8 cellular contexts compared by ENCODE assay signal in the genomic region with DNA sequence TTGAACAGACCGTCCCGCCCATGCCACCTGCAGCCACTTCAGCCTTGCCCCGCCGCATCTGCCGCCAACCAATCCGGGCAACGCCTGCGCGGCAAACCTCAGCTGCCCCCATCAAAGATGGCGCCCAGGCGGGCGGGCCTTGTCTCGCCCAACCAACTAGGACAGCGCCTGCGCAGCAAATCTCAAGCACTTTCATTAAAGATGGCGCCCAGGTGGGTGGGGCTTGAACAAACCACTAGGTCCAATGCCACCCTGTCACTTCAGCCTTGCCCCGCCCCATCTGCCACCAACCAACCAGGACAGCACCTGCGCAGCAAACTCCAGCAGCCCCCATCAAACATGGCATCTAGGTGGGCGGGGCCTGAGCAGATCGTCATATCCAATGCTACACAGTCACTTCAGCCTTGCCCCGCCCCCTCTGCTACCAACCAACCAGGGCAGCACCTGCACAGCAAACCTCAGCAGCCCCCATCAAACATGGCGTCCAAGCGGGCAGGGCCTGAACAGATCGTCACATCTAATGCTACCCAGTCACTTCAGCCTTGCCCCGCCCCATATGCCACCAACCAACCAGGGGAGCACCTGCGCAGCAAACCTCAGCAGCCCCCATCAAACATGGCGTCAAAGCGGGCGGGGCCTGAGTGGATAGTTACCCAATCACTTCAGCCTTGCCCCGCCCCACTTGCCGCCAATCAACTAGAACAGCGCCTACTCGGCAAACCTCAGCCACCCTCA. TPM values are rescaled to one million over a fixed set of nuclear protein-coding genes. Genes with fewer than 3 reads are reported as not detected.
DNase-seq lines count a peak whose midpoint lies in the region; ATAC-seq and TF ChIP-seq lines count a peak whose summit lies in the region.

No MANE protein-coding gene starts in this region.

- H4K20me1 ChIP-seq in smooth muscle cell (ENCODE audit: low read depth) = no peaks in the 10 kb centered on the region

- no peaks in the 10 kb centered on the region for H3F3A ChIP-seq in smooth muscle cell (ENCODE audit: low read depth)

- H3K4me2 ChIP-seq in smooth muscle cell = no peak overlapping the region

- H2AFZ ChIP-seq in smooth muscle cell (ENCODE audit: low read depth) = no peak overlapping the region

- H3K9me3 ChIP-seq in smooth muscle cell (replicated peaks; ENCODE audit: low read depth) = no peaks in the 10 kb centered on the region

- H3K79me2 ChIP-seq in smooth muscle cell (ENCODE audit: low read depth) = no peaks in the 10 kb centered on the region

- 89% methylated on average over 33 of the region's 33 CpGs for WGBS in smooth muscle cell (ENCODE audit: low lambda C conversion rate)

- TF ChIP-seq CTCF in smooth muscle cell (IDR thresholded peaks at IDR 0.05; ENCODE audit: borderline replicate concordance, insufficient read depth, poor library complexity, severe bottlenecking) (no peak), mesothelial cell of epicardium (IDR thresholded peaks at IDR 0.05; ENCODE audit: unreplicated experiment) (no peak)

- no peaks in the 10 kb centered on the region for H3K4me1 Mint-ChIP-seq in activated CD8-positive, alpha-beta T cell treated with anti-CD3 and anti-CD28 coated beads, Interleukin-2, amount 10 ng/mL, durations not matched to agents 7 days and 5 days (ENCODE audit: low read depth)
- no peaks in the 10 kb centered on the region for H3K4me1 Mint-ChIP-seq in mesothelial cell of epicardium

- no peak overlapping the region for H3K27ac ChIP-seq in smooth muscle cell (ENCODE audit: low read depth)

- H3K36me3 Mint-ChIP-seq in activated CD8-positive, alpha-beta T cell treated with anti-CD3 and anti-CD28 coated beads, Interleukin-2, amount 10 ng/mL, durations not matched to agents 7 days and 5 days (ENCODE audit: low read depth) = peaks cover 19% of the 10 kb centered on the region
- H3K36me3 Mint-ChIP-seq in mesothelial cell of epicardium = peaks cover 9% of the 10 kb centered on the region

- H3K4me1 ChIP-seq in smooth muscle cell (ENCODE audit: low read depth) = no peaks in the 10 kb centered on the region

- H3K4me3 Mint-ChIP-seq in activated CD8-positive, alpha-beta T cell treated with anti-CD3 and anti-CD28 coated beads, Interleukin-2, amount 10 ng/mL, durations not matched to agents 7 days and 5 days = peak overlapping the region; percentile 23
- no peak overlapping the region for H3K4me3 Mint-ChIP-seq in mesothelial cell of epicardium

- CTCF ChIA-PET in activated CD8-positive, alpha-beta T cell treated with anti-CD3 and anti-CD28 coated beads, Interleukin-2, amount 10 ng/mL, durations not matched to agents 7 days and 5 days (lab: Charles Lee) = no interaction called here

- H3K27ac Mint-ChIP-seq in activated CD8-positive, alpha-beta T cell treated with anti-CD3 and anti-CD28 coated beads, Interleukin-2, amount 10 ng/mL, durations not matched to agents 7 days and 5 days = peak overlapping the region; percentile 32
- H3K27ac Mint-ChIP-seq in mesothelial cell of epicardium = no peak overlapping the region

- H3K36me3 ChIP-seq in smooth muscle cell (ENCODE audit: low read depth) = no peaks in the 10 kb centered on the region

- no peaks in the 10 kb centered on the region for H3K27me3 ChIP-seq in smooth muscle cell (ENCODE audit: low read depth)

- H3K27me3 Mint-ChIP-seq in activated CD8-positive, alpha-beta T cell treated with anti-CD3 and anti-CD28 coated beads, Interleukin-2, amount 10 ng/mL, durations not matched to agents 7 days and 5 days (ENCODE audit: low read depth) = peaks cover 3% of the 10 kb centered on the region
- no peaks in the 10 kb centered on the region for H3K27me3 Mint-ChIP-seq in mesothelial cell of epicardium (ENCODE audit: low read depth)

- DNase-seq in GF-D8 (lab: John Stamatoyannopoulos, UW) (peak; percentile 67), left cardiac atrium (peak; percentile 98), renal cortical epithelial cell (ENCODE audit: low read depth) (peak; percentile 82), smooth muscle cell (lab: John Stamatoyannopoulos, UW; ENCODE audit: unreplicated experiment) (no peak), mesothelial cell of epicardium (ENCODE audit: low spot score in 2 of 2, unreplicated experiment in 2 of 2) (no peak), SHP77 (lab: John Stamatoyannopoulos, UW) (no peak), NCI-H2081 (lab: John Stamatoyannopoulos, UW) (no peak)
- DNase-seq in activated CD8-positive, alpha-beta T cell treated with anti-CD3 and anti-CD28 coated beads, Interleukin-2, amount 10 ng/mL, durations not matched to agents 7 days and 5 days = peak; percentile 47

- H3K9me3 Mint-ChIP-seq in activated CD8-positive, alpha-beta T cell treated with anti-CD3 and anti-CD28 coated beads, Interleukin-2, amount 10 ng/mL, durations not matched to agents 7 days and 5 days (ENCODE audit: insufficient read depth) = peaks cover 34% of the 10 kb centered on the region
- H3K9me3 Mint-ChIP-seq in mesothelial cell of epicardium = peaks cover 52% of the 10 kb centered on the region

- intact Hi-C loops in left cardiac atrium (cut with DNase I) = no loop called here

- POLR2A ChIA-PET in activated CD8-positive, alpha-beta T cell treated with anti-CD3 and anti-CD28 coated beads, Interleukin-2, amount 10 ng/mL, durations not matched to agents 7 days and 5 days (lab: Charles Lee) = no interaction called here

- H3K9ac ChIP-seq in smooth muscle cell (ENCODE audit: low read depth) = no peak overlapping the region

- H3K4me3 ChIP-seq in smooth muscle cell = no peak overlapping the region

- peak; percentile 54 for ATAC-seq in activated CD8-positive, alpha-beta T cell treated with anti-CD3 and anti-CD28 coated beads, Interleukin-2, amount 10 ng/mL, durations not matched to agents 7 days and 5 days
- ATAC-seq in left cardiac atrium = peak; percentile 59 to 67

RNA-seq across cellular contexts. Expression of a gene that starts 1.4 kb away (rescaled TPM):
- under 1 TPM in 1 of 2 experiments, not detected in 1; 0.05 TPM for total RNA-seq in activated CD8-positive, alpha-beta T cell treated with anti-CD3 and anti-CD28 coated beads, Interleukin-2, amount 10 ng/mL, durations not matched to agents 7 days and 5 days
- total RNA-seq in left cardiac atrium (10 to 100 TPM in 1 of 2 donors, 1 to 10 TPM in 1; 8.0 to 10.7 TPM), renal cortical epithelial cell (1.0 and 3.5 TPM in 2 replicates), smooth muscle cell (0.54 TPM in 1 of 2 replicates, not detected in the other), mesothelial cell of epicardium (not detected in 3 replicates)
- not detected in 2 replicates for polyA plus RNA-seq in smooth muscle cell

RNA-seq across cellular contexts. Expression of a gene that starts 1.4 kb away (rescaled TPM):
- total RNA-seq in activated CD8-positive, alpha-beta T cell treated with anti-CD3 and anti-CD28 coated beads, Interleukin-2, amount 10 ng/mL, durations not matched to agents 7 days and 5 days = not detected
- total RNA-seq in left cardiac atrium (not detected), renal cortical epithelial cell (not detected in 2 replicates), smooth muscle cell (not detected in 2 replicates), mesothelial cell of epicardium (not detected in 3 replicates)
- not detected in 2 replicates for polyA plus RNA-seq in smooth muscle cell

Comparison
In these comparisons a context has a peak if more than half of its experiments do, and no peak if none do; other contexts are left out.
1. DNase-seq: peak in GF-D8 (single experiment), activated CD8-positive, alpha-beta T cell treated with anti-CD3 and anti-CD28 coated beads, Interleukin-2, amount 10 ng/mL, durations not matched to agents 7 days and 5 days (single experiment), left cardiac atrium (single experiment) and renal cortical epithelial cell (single experiment); none in smooth muscle cell (single experiment), mesothelial cell of epicardium (0 of 2), SHP77 (0 of 2) and NCI-H2081 (0 of 2).